Comparison of ENCODE assay signal across 23 cellular contexts in genomic region chr11:61009392-61010275, GRCh38. TPM values are rescaled to one million over a fixed set of nuclear protein-coding genes. Genes with fewer than 3 reads are reported as not detected.
DNase-seq lines count a peak whose midpoint lies in the region; ATAC-seq and TF ChIP-seq lines count a peak whose summit lies in the region.
"Had no signal": no experiment of that assay in that cellular context is flagged by ENCODE, and none has a peak within 500 bp of the region (broad histone marks: within the 10 kb centered on the region; RNA-seq: fewer than 3 reads in every experiment).

No MANE protein-coding gene starts in this region.

- no peak overlapping the region for H3K27ac ChIP-seq in neural progenitor cell
- H3K27ac ChIP-seq: breast epithelium, coronary artery, prostate gland, tibial nerve had no signal

- H2AFZ ChIP-seq in neural progenitor cell (replicated peaks), result no peak overlapping the region

- peaks cover 19% of the 10 kb centered on the region for H3F3A ChIP-seq in neural progenitor cell (ENCODE audit: low read depth)

- no peak overlapping the region for H3K9ac ChIP-seq in neural progenitor cell

- no peaks in the 10 kb centered on the region for H3K9me3 ChIP-seq in neural progenitor cell (ENCODE audit: low read depth)
- H3K9me3 ChIP-seq: breast epithelium, prostate gland, tibial nerve had no signal

- no peaks in the 10 kb centered on the region for H3K36me3 ChIP-seq in H7 (replicated peaks; ENCODE audit: control insufficient read depth, insufficient read depth, low read length)
- no peaks in the 10 kb centered on the region for H3K36me3 ChIP-seq in neural progenitor cell
- H3K36me3 ChIP-seq: breast epithelium, prostate gland, tibial nerve had no signal

- TF ChIP-seq CTCF in neural progenitor cell (IDR thresholded peaks at IDR 0.05), result no peak

- H3K27ac Mint-ChIP-seq in activated naive CD8-positive, alpha-beta T cell, result peak overlapping the region; percentile 92
- no peak overlapping the region for H3K27ac Mint-ChIP-seq in neural progenitor cell

- H4K20me1 ChIP-seq in neural progenitor cell (ENCODE audit: low read depth), result peaks cover 12% of the 10 kb centered on the region

- no peak overlapping the region for H3K4me2 ChIP-seq in neural progenitor cell

- ATAC-seq in activated T-cell treated with anti-CD3 and anti-CD28 coated beads, Interleukin-2, amount 50 U/mL, for 4 hours, result peak; percentile 20 to 25
- no peak for ATAC-seq in HG02852 (IDR thresholded peaks at IDR 0.05; ENCODE audit: unreplicated experiment)
- ATAC-seq in GM21390 (IDR thresholded peaks at IDR 0.05; ENCODE audit: unreplicated experiment), result no peak
- no peak for ATAC-seq in HG02623 (IDR thresholded peaks at IDR 0.05; ENCODE audit: unreplicated experiment)

- no peaks in the 10 kb centered on the region for H3K9me3 Mint-ChIP-seq in activated T-cell treated with anti-CD3 and anti-CD28 coated beads, Interleukin-2, amount 50 U/mL, for 4 hours
- no peaks in the 10 kb centered on the region for H3K9me3 Mint-ChIP-seq in activated naive CD8-positive, alpha-beta T cell (ENCODE audit: low read depth)
- no peaks in the 10 kb centered on the region for H3K9me3 Mint-ChIP-seq in neural progenitor cell

- H3K36me3 Mint-ChIP-seq in activated T-cell treated with anti-CD3 and anti-CD28 coated beads, Interleukin-2, amount 50 U/mL, for 4 hours (ENCODE audit: insufficient read depth), result peaks cover 49% of the 10 kb centered on the region
- peaks cover 14% of the 10 kb centered on the region for H3K36me3 Mint-ChIP-seq in activated naive CD8-positive, alpha-beta T cell
- H3K36me3 Mint-ChIP-seq in neural progenitor cell, result no peaks in the 10 kb centered on the region

- peaks cover 36% of the 10 kb centered on the region for H3K4me1 ChIP-seq in neural progenitor cell
- H3K4me1 ChIP-seq: breast epithelium, prostate gland had no signal

- no peaks in the 10 kb centered on the region for H3K27me3 Mint-ChIP-seq in activated T-cell treated with anti-CD3 and anti-CD28 coated beads, Interleukin-2, amount 50 U/mL, for 4 hours (ENCODE audit: low read depth)
- H3K27me3 Mint-ChIP-seq in activated naive CD8-positive, alpha-beta T cell, result no peaks in the 10 kb centered on the region
- peaks cover 36% of the 10 kb centered on the region for H3K27me3 Mint-ChIP-seq in neural progenitor cell (ENCODE audit: insufficient read depth, low read depth)

- peaks cover 51% of the 10 kb centered on the region for H3K27me3 ChIP-seq in H7 (ENCODE audit: control insufficient read depth, insufficient read depth, low read length)
- peaks cover 100% of the 10 kb centered on the region for H3K27me3 ChIP-seq in neural progenitor cell
- H3K27me3 ChIP-seq: breast epithelium had no signal

- H3K4me3 ChIP-seq in H7 (ENCODE audit: insufficient read depth, low read depth, low read length), result no peak overlapping the region
- H3K4me3 ChIP-seq in neural progenitor cell, result no peak overlapping the region
- H3K4me3 ChIP-seq: breast epithelium, coronary artery, prostate gland, tibial nerve had no signal

- no peak for DNase-seq in activated T-cell treated with anti-CD3 and anti-CD28 coated beads, Interleukin-2, amount 50 U/mL, for 4 hours
- no peak for DNase-seq in activated T-cell treated with anti-CD3 and anti-CD28 coated beads, Interleukin-2, amount 50 U/mL, for 1 hour
- peak; percentile 74 for DNase-seq in H7
- DNase-seq in neural progenitor cell (ENCODE audit: low spot score), result no peak
- DNase-seq: activated CD4-positive, CD25-positive, alpha-beta regulatory T cell treated with anti-CD3 and anti-CD28 coated beads, Interleukin-2, amount 50 U/mL, for 72 hours; C1 segment of cervical spinal cord; DMS153; GDM1; glutamatergic neuron; NCI-H1048; NCI-H2029 treated with DMSO at 0.1 percent for 48 hours; stimulated activated naive CD4-positive, alpha-beta T cell treated with Interleukin-2 at 50 U/mL for 16 hours; T1000 had no signal

- peaks cover 51% of the 10 kb centered on the region for H3K4me1 Mint-ChIP-seq in activated T-cell treated with anti-CD3 and anti-CD28 coated beads, Interleukin-2, amount 50 U/mL, for 4 hours (ENCODE audit: low read depth)
- H3K4me1 Mint-ChIP-seq in activated naive CD8-positive, alpha-beta T cell (ENCODE audit: low read depth), result peaks cover 56% of the 10 kb centered on the region
- H3K4me1 Mint-ChIP-seq in neural progenitor cell, result peaks cover 39% of the 10 kb centered on the region

- H3K79me2 ChIP-seq in neural progenitor cell (ENCODE audit: low read depth), result no peaks in the 10 kb centered on the region

- H3K4me3 Mint-ChIP-seq in activated T-cell treated with anti-CD3 and anti-CD28 coated beads, Interleukin-2, amount 50 U/mL, for 4 hours, result no peak overlapping the region
- peak overlapping the region; percentile 62 for H3K4me3 Mint-ChIP-seq in activated naive CD8-positive, alpha-beta T cell
- peak overlapping the region; percentile 64 for H3K4me3 Mint-ChIP-seq in neural progenitor cell

RNA-seq across cellular contexts. Expression of gene CD6, which starts 38.2 kb away (rescaled TPM):
- 100 to 1,000 TPM; 638 to 711 (median 642) TPM for total RNA-seq in activated T-cell treated with anti-CD3 and anti-CD28 coated beads, Interleukin-2, amount 50 U/mL, for 4 hours
- not detected in 2 replicates for total RNA-seq in H7 (2014; rRNA removed; shearing (Covaris generic))
- not detected in 2 replicates for total RNA-seq in neural progenitor cell (ENCODE audit: low replicate concordance)
- total RNA-seq: H4, SK-MEL-5 had no signal

RNA-seq across cellular contexts. Expression of gene SLC15A3, which starts 57.7 kb away (rescaled TPM):
- total RNA-seq in activated T-cell treated with anti-CD3 and anti-CD28 coated beads, Interleukin-2, amount 50 U/mL, for 4 hours, result 1 to 10 TPM; 3.8 to 6.1 (median 5.5) TPM
- 2.7 and 6.1 TPM in 2 replicates for total RNA-seq in H7 (2014; rRNA removed; shearing (Covaris generic))
- total RNA-seq in neural progenitor cell (ENCODE audit: low replicate concordance), result 1.4 and 3.3 TPM in 2 replicates

Comparison
In these comparisons a context has a peak if more than half of its experiments do, and no peak if none do; other contexts are left out.
1. ATAC-seq: peak in activated T-cell treated with anti-CD3 and anti-CD28 coated beads, Interleukin-2, amount 50 U/mL, for 4 hours (2 of 2); none in HG02852 (single experiment), GM21390 (single experiment) and HG02623 (single experiment).
2. RNA of gene CD6, which starts 38.2 kb away (total RNA-seq): 638 to 711 TPM in activated T-cell treated with anti-CD3 and anti-CD28 coated beads, Interleukin-2, amount 50 U/mL, for 4 hours; not detected in H7 and not detected in neural progenitor cell; every median in the first group is over 100 times any median in the second.